Comparison of ENCODE assay signal across 19 cellular contexts in genomic region chr13:36882829-36883390, GRCh38. TPM values are rescaled to one million over a fixed set of nuclear protein-coding genes. Genes with fewer than 3 reads are reported as not detected.
DNase-seq lines count a peak whose midpoint lies in the region; ATAC-seq, FAIRE-seq and TF ChIP-seq lines count a peak whose summit lies in the region.
"Had no signal": no experiment of that assay in that cellular context is flagged by ENCODE, and none has a peak within 500 bp of the region (broad histone marks: within the 10 kb centered on the region; RNA-seq: fewer than 3 reads in every experiment).

No MANE protein-coding gene starts in this region.

- no peaks in the 10 kb centered on the region for H3K79me2 ChIP-seq in mammary epithelial cell (ENCODE audit: insufficient read depth, low read length)
- H3K79me2 ChIP-seq in GM12878 (ENCODE audit: control insufficient read depth, insufficient read depth, low read length), result no peaks in the 10 kb centered on the region

- H3K4me3 ChIP-seq in mammary epithelial cell (replicated peaks in 1 of 3; ENCODE audit: insufficient read depth in 1 of 3, low read depth in 2 of 3, low read length in 3 of 3) (no peak overlapping the region), GM12878 (no peak overlapping the region), mucosa of descending colon (no peak overlapping the region), transverse colon (no peak overlapping the region)
- H3K4me3 ChIP-seq: Peyer's patch had no signal

- RAD21 ChIA-PET in GM12878 (lab: Charles Lee; ENCODE audit: unreplicated experiment), result no interaction called here

- no peaks in the 10 kb centered on the region for H3K9me3 ChIP-seq in mammary epithelial cell (replicated peaks; ENCODE audit: insufficient read depth, low read length)
- H3K9me3 ChIP-seq in GM12878 (replicated peaks; ENCODE audit: control insufficient read depth, insufficient read depth, low read length), result no peaks in the 10 kb centered on the region
- no peaks in the 10 kb centered on the region for H3K9me3 ChIP-seq in mucosa of descending colon
- H3K9me3 ChIP-seq in transverse colon, result no peaks in the 10 kb centered on the region
- H3K9me3 ChIP-seq: Peyer's patch had no signal

- TF ChIP-seq POLR2A in GM12878 (IDR thresholded peaks at IDR 0.05; ENCODE audit: low read depth, low read length), result no peak
- no peak for TF ChIP-seq POLR2A in transverse colon (IDR thresholded peaks at IDR 0.05)

- intact Hi-C loops in mammary epithelial cell (cut with micrococcal nuclease) (no loop called here), MCF 10A (cut with micrococcal nuclease) (no loop called here), GM12878 (cut with micrococcal nuclease; ENCODE audit: unreplicated experiment) (no loop called here), mucosa of descending colon (cut with DNase I, micrococcal nuclease) (no loop called here), transverse colon (cut with DNase I; ENCODE audit: low total_unique reads) (no loop called here)

- no peak for FAIRE-seq in GM12878 (lab: Jason Lieb, UNC)
- FAIRE-seq: G401.6, GM12892, GM19239 had no signal

- SMC1A ChIA-PET in GM12878 (lab: Charles Lee; ENCODE audit: uncharacterized antibody, unreplicated experiment), result no interaction called here

- dilution Hi-C loops in mammary epithelial cell (cut with HindIII; ENCODE audit: low sequenced_read_pairs), result no loop called here

- no peaks in the 10 kb centered on the region for H3K4me1 Mint-ChIP-seq in MCF 10A (ENCODE audit: insufficient read depth, unreplicated experiment)

- POLR2A ChIA-PET in MCF 10A (lab: Yijun Ruan, JAX), result no interaction called here
- POLR2A ChIA-PET in GM12878 (lab: Charles Lee), result no interaction called here

- H3K36me3 ChIP-seq in mammary epithelial cell (ENCODE audit: insufficient read depth, low read length) (no peaks in the 10 kb centered on the region), GM12878 (ENCODE audit: control insufficient read depth in 2 of 2, insufficient read depth in 2 of 2, low read length in 1 of 2) (no peaks in the 10 kb centered on the region), mucosa of descending colon (ENCODE audit: low read depth) (no peaks in the 10 kb centered on the region), transverse colon (no peaks in the 10 kb centered on the region)
- H3K36me3 ChIP-seq: Peyer's patch had no signal

- 48% methylated on average over 6 of the region's 6 CpGs for WGBS in mammary epithelial cell (ENCODE audit: low coverage, missing lambda C conversion rate)
- WGBS in GM12878 (ENCODE audit: insufficient coverage, insufficient replicate concordance, low lambda C conversion rate, missing lambda C conversion rate), result 48% methylated on average over 6 of the region's 6 CpGs
- WGBS in transverse colon (ENCODE audit: low coverage in 1 of 2), 2 donors, result 50 to 56% methylated on average over 2 to 6 of the region's 6 CpGs

- no peak overlapping the region for H3K9ac ChIP-seq in mammary epithelial cell (ENCODE audit: insufficient read depth, low read length)
- H3K9ac ChIP-seq in GM12878 (ENCODE audit: control insufficient read depth, insufficient read depth, low read length), result no peak overlapping the region

- no peaks in the 10 kb centered on the region for H3K9me3 Mint-ChIP-seq in MCF 10A (ENCODE audit: unreplicated experiment)

- DNase-seq in mammary epithelial cell (no peak), MCF 10A (ENCODE audit: unreplicated experiment) (no peak), GM12878 (ENCODE audit: low read depth, low spot score) (no peak), mucosa of descending colon (peak in 1 of 3 donors; percentile 11), transverse colon (no peak), NOMO-1 (lab: John Stamatoyannopoulos, UW; ENCODE audit: unreplicated experiment in 2 of 2) (no peak), superior temporal gyrus (ENCODE audit: extremely low spot score) (no peak)
- DNase-seq: DMS79, MM.1S, Peyer's patch, Right ventricle myocardium superior had no signal

- no peaks in the 10 kb centered on the region for H3K27me3 Mint-ChIP-seq in MCF 10A (ENCODE audit: insufficient read depth, unreplicated experiment)

- H3K27me3 ChIP-seq in mammary epithelial cell (ENCODE audit: insufficient read depth, low read length), result no peaks in the 10 kb centered on the region
- no peaks in the 10 kb centered on the region; a peak in 1 of 4 replicates for H3K27me3 ChIP-seq in GM12878 (replicated peaks in 1 of 2; ENCODE audit: control insufficient read depth in 2 of 2, insufficient read depth in 2 of 2, low read length in 1 of 2)
- no peaks in the 10 kb centered on the region for H3K27me3 ChIP-seq in transverse colon
- H3K27me3 ChIP-seq: Peyer's patch had no signal

- CTCF ChIA-PET in mammary epithelial cell (lab: Charles Lee; ENCODE audit: low non-redundant PET) (no interaction called here), MCF 10A (lab: Yijun Ruan, JAX) (interaction anchor here (0.6 to 1.2 kb wide), 3 partner anchors 25 to 370 kb away, joined by 3 to 5 read pairs (median 3); no protein-coding TSS in a partner anchor), GM12878 (lab: Yijun Ruan, JAX) (interaction anchor here (0.9 kb wide), 1 partner anchor 25 kb away, joined by 4 read pairs; no protein-coding TSS in a partner anchor)

- TF ChIP-seq RAD21 in GM12878 (IDR thresholded peaks at IDR 0.05; ENCODE audit: insufficient read depth, low read depth, low read length), result no peak

- H3K4me3 Mint-ChIP-seq in MCF 10A (ENCODE audit: unreplicated experiment), result no peak overlapping the region

- no peaks in the 10 kb centered on the region for H3K4me1 ChIP-seq in mammary epithelial cell (ENCODE audit: insufficient read depth, low read length)
- H3K4me1 ChIP-seq in GM12878 (ENCODE audit: control insufficient read depth, insufficient read depth, low read length), result no peaks in the 10 kb centered on the region
- H3K4me1 ChIP-seq in mucosa of descending colon (ENCODE audit: low read depth), result no peaks in the 10 kb centered on the region
- H3K4me1 ChIP-seq in transverse colon, result peaks cover 0 to 24% (median 7%) of the 10 kb centered on the region in 4 donors
- H3K4me1 ChIP-seq: Peyer's patch had no signal

- no peak overlapping the region for H3K27ac ChIP-seq in mammary epithelial cell (ENCODE audit: insufficient read depth, low read depth, low read length)
- H3K27ac ChIP-seq in GM12878 (ENCODE audit: control insufficient read depth, insufficient read depth), result no peak overlapping the region
- H3K27ac ChIP-seq in transverse colon, result peak overlapping the region in 3 of 4 donors; percentile 12 to 35 (median 15)
- H3K27ac ChIP-seq: 22Rv1, C4-2B, HL-60, Peyer's patch had no signal

- H3K36me3 Mint-ChIP-seq in MCF 10A (ENCODE audit: insufficient read depth, unreplicated experiment), result no peaks in the 10 kb centered on the region

- ATAC-seq in GM12878 (peak; percentile 37; the same call in 2 of the 3 replicates), mucosa of descending colon (peak; percentile 85), HG02763 (IDR thresholded peaks at IDR 0.05; ENCODE audit: unreplicated experiment) (no peak)
- ATAC-seq: HCT116 had no signal

- TF ChIP-seq CTCF in mammary epithelial cell (conservative IDR thresholded peaks at IDR 0.05 in 1 of 2, IDR thresholded peaks at IDR 0.05 in 1 of 2; ENCODE audit: extremely low read depth in 1 of 2, insufficient read depth in 1 of 2, low read depth in 1 of 2, low read length in 2 of 2) (no peak), MCF 10A (IDR thresholded peaks at IDR 0.05; ENCODE audit: unreplicated experiment) (no peak), GM12878 (IDR thresholded peaks at IDR 0.05 in 2 of 3, conservative IDR thresholded peaks at IDR 0.05 in 1 of 3; ENCODE audit: control insufficient read depth in 2 of 3, extremely low read depth in 1 of 3, insufficient read depth in 1 of 3, low read depth in 3 of 3, low read length in 3 of 3) (no peak), mucosa of descending colon (IDR thresholded peaks at IDR 0.05) (no peak), transverse colon (IDR thresholded peaks at IDR 0.05) (no peak)

- no TSS peak for BruUV-seq in mammary epithelial cell (replicated peaks; lab: Mats Ljungman, UMichigan)
- BruUV-seq in MCF 10A (replicated peaks; lab: Mats Ljungman, UMichigan), result no TSS peak
- no TSS peak for BruUV-seq in GM12878 (replicated peaks; lab: Mats Ljungman, UMichigan)

- in situ Hi-C loops in mammary epithelial cell (cut with MboI; ENCODE audit: low sequenced_read_pairs in 2 of 2) (no loop called here), GM12878 (cut with MboI) (no loop called here), transverse colon (cut with MboI; ENCODE audit: low pct_ligation_motif_present in 1 of 4, low pct_unique_long_range_greater_than_20kb in 1 of 4, low sequenced_read_pairs in 3 of 4) (no loop called here)

- H3K4me2 ChIP-seq in mammary epithelial cell (ENCODE audit: insufficient read depth, low read depth, low read length), result no peak overlapping the region
- no peak overlapping the region for H3K4me2 ChIP-seq in GM12878 (ENCODE audit: control insufficient read depth, insufficient read depth)

- no peak overlapping the region for H3K27ac Mint-ChIP-seq in MCF 10A (ENCODE audit: low read depth, unreplicated experiment)

- H2AFZ ChIP-seq in mammary epithelial cell (ENCODE audit: low read depth, low read length) (peak overlapping the region; percentile 42), GM12878 (ENCODE audit: control insufficient read depth, low read depth, low read length) (no peak overlapping the region)

- no peak for TF ChIP-seq EP300 in GM12878 (IDR thresholded peaks at IDR 0.05; ENCODE audit: borderline replicate concordance in 1 of 2, control insufficient read depth in 1 of 2, low read depth in 2 of 2, low read length in 2 of 2)
- TF ChIP-seq EP300 in transverse colon (IDR thresholded peaks at IDR 0.05; ENCODE audit: low read depth), result no peak

- H4K20me1 ChIP-seq in mammary epithelial cell (ENCODE audit: insufficient read depth, low read length) (no peaks in the 10 kb centered on the region), GM12878 (ENCODE audit: control insufficient read depth, insufficient read depth) (no peaks in the 10 kb centered on the region)

RNA-seq across cellular contexts. Expression of gene SMAD9, which starts 37.1 kb away (rescaled TPM):
- total RNA-seq in mammary epithelial cell, result 1 to 10 TPM; 1.0 to 1.2 TPM
- polyA plus RNA-seq in mammary epithelial cell, result 0.16 TPM
- polyA minus RNA-seq in mammary epithelial cell, result 1.3 TPM
- 0.98 and 1.6 TPM in 2 replicates for total RNA-seq in MCF 10A (2022)
- not detected in 2 replicates for total RNA-seq in GM12878 (2013; cell fraction: nucleolus; rRNA removed)
- total RNA-seq in GM12878 (2014; rRNA removed), result not detected in 2 replicates
- not detected in 2 replicates for total RNA-seq in GM12878 (2014; rRNA removed; fragmentation: Illumina TruSeq; extraction: Trizol)
- 0.05 TPM in 1 of 2 replicates, not detected in the other for total RNA-seq in GM12878 (2021)
- 0.10 TPM for polyA plus RNA-seq in GM12878 (2011; ENCODE audit: low read depth)
- not detected in 2 replicates for polyA plus RNA-seq in GM12878 (2011; rRNA removed)
- not detected in 2 replicates for polyA plus RNA-seq in GM12878 (2011; cell fraction: cytosol; rRNA removed)
- polyA plus RNA-seq in GM12878 (2011; cell fraction: nucleus; rRNA removed), result not detected in 2 replicates
- polyA plus RNA-seq in GM12878 (2012), result 0.08 and 0.18 TPM in 2 replicates
- polyA plus RNA-seq in GM12878 (2014; fragmentation: Illumina TruSeq; extraction: Trizol), result not detected in 2 replicates
- polyA plus RNA-seq in GM12878 (2014; fragmentation: Nextera tagmentation; extraction: Ambion mirVana), result under 1 TPM; 0.22 to 0.69 TPM
- polyA plus RNA-seq in GM12878 (2014; rRNA removed), result 0.03 TPM in 1 of 2 replicates, not detected in the other
- polyA plus RNA-seq in GM12878 (2016; fragmentation: Nextera tagmentation; extraction: Ambion mirVana), result under 1 TPM; 0.29 to 0.55 TPM
- not detected in 2 replicates for polyA minus RNA-seq in GM12878 (2011; rRNA and poly(A)+ RNA removed)
- not detected in 2 replicates for polyA minus RNA-seq in GM12878 (2011; cell fraction: cytosol; rRNA and poly(A)+ RNA removed)
- not detected in 2 replicates for polyA minus RNA-seq in GM12878 (2011; cell fraction: nucleus; rRNA and poly(A)+ RNA removed)
- total RNA-seq in mucosa of descending colon, result 10 to 100 TPM in 2 of 3 donors, 1 to 10 TPM in 1; 9.0 to 21.6 (median 16.2) TPM
- total RNA-seq in transverse colon, result 10 to 100 TPM in 2 of 4 donors, 1 to 10 TPM in 2; 4.0 to 19.8 (median 9.8) TPM

Comparison
In these comparisons a context has a peak if more than half of its experiments do, and no peak if none do; other contexts are left out.
1. H3K27ac ChIP-seq: peak in transverse colon (3 of 4); none in mammary epithelial cell (single experiment) and GM12878 (single experiment).